ENCODE assay signal across 8 cellular contexts in the genomic region with DNA sequence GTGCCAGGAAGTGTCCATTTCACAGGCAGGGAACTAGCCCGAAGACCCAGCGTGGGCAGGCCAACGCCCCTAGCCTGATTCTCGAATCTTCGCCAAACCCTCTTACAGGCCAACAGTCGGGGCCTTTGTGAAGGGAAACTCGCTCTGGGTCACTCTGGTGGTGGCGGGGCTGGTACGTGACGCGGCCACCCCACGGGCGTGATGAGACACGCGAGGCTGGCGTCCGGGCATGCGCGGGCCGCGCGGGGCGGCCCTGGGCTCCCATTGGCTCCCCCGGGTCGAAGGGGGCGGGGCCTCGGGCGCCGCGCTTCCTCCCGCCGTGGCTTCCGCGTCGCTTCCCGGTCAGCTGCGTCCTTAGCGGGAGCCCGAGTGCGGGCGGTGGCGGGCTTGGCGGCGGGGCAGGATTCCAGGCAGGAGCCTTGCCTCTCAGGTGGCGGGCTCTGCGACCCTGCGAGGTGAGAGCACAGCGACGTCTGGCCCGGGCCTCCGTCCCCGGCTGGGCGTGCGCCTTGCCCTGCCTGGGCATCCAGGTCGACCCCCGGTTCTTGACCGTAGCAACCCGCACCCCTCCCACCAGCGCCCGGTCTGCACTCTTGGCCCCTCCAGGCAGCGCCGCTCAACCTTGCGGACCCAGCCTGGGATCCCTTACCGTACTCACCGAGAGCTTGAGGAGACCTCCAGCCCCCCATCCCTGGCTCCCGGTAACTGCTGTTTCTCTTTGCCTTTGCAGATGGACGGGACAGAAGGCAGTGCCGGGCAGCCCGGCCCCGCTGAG. TPM values are rescaled to one million over a fixed set of nuclear protein-coding genes. Genes with fewer than 3 reads are reported as not detected.
DNase-seq lines count a peak whose midpoint lies in the region; ATAC-seq, FAIRE-seq and TF ChIP-seq lines count a peak whose summit lies in the region.

Gene FRMD8, plus strand, starts transcription at position 331 of the 775 bp plus-strand sequence. Its CDS starts 400 bp downstream, at position 731.

- 16% methylated on average over 7 of the region's 70 CpGs for WGBS in HepG2 (ENCODE audit: low lambda C conversion rate)

- H3K9ac ChIP-seq in HepG2 (ENCODE audit: insufficient read depth, low read depth, low read length): peak within 1 kb of the TSS; percentile 84

- in situ Hi-C loops in HepG2 (cut with HindIII; ENCODE audit: extremely low pct_ligation_motif_present, low pct_unique_long_range_greater_than_20kb): no loop called here

- H3K79me2 ChIP-seq in HepG2 (ENCODE audit: insufficient read depth, low read length): no peaks in the 10 kb centered on the region

- DNase-seq in GM03348 (ENCODE audit: low spot score): peak; percentile 100
- peak; percentile 83 for DNase-seq in NCI-H748 (lab: John Stamatoyannopoulos, UW; ENCODE audit: unreplicated experiment)
- DNase-seq in activated CD4-positive, alpha-beta T cell treated with anti-CD3 and anti-CD28 coated beads, Interleukin-2, amount 50 U/mL, for 48 hours: peak; percentile 85 to 87
- peak; percentile 89 for DNase-seq in dermis blood vessel endothelial cell
- DNase-seq in HepG2 (ENCODE audit: low spot score): peak; percentile 60
- DNase-seq in stimulated activated CD4-positive, alpha-beta T cell treated with anti-CD3 and anti-CD28 coated beads, Interleukin-2, amount 100 ng/mL, for 4 hours (ENCODE audit: low read depth): peak; percentile 85

- TF ChIP-seq CTCF in HepG2 (CRISPR knock-in tag; IDR thresholded peaks at IDR 0.05): no peak

- FAIRE-seq in HepG2 (lab: Jason Lieb, UNC): no peak

- peak within 1 kb of the TSS; percentile 95 for H3K4me2 ChIP-seq in HepG2 (ENCODE audit: low read depth, low read length)

- peak; percentile 49 for ATAC-seq in HG03354 (IDR thresholded peaks at IDR 0.05; ENCODE audit: poor library complexity, severe bottlenecking, unreplicated experiment)
- peak; percentile 47 for ATAC-seq in HepG2
- ATAC-seq in HG03135 (IDR thresholded peaks at IDR 0.05; ENCODE audit: unreplicated experiment): no peak

- intact Hi-C loops in HepG2 (cut with micrococcal nuclease; ENCODE audit: unreplicated experiment): no loop called here

- POLR2A ChIA-PET in HepG2 (lab: Yijun Ruan, JAX): interaction anchor here (0.7 to 16.8 kb wide), 10 partner anchors 12 to 120 kb away, joined by 3 to 433 read pairs (median 4); partner anchors contain the start of gene NEAT1

- peak; percentile 49 for TF ChIP-seq RAD21 in HepG2 (CRISPR knock-in tag; IDR thresholded peaks at IDR 0.05)

- peak within 1 kb of the TSS; percentile 63 to 81 (median 78) for H3K4me3 ChIP-seq in HepG2 (replicated peaks in 1 of 3; ENCODE audit: insufficient read depth in 1 of 3, low read depth in 2 of 3, low read length in 3 of 3)

- CTCF ChIA-PET in HepG2 (lab: Yijun Ruan, JAX; ENCODE audit: low intra/inter-chr PET ratio, low total read pairs): no interaction called here

- H2AFZ ChIP-seq in HepG2 (ENCODE audit: low read length): peak within 1 kb of the TSS; percentile 36

- H3K9me3 ChIP-seq in HepG2 (ENCODE audit: low read length): no peaks in the 10 kb centered on the region

- peaks cover 67% of the 10 kb centered on the region for H3K4me1 ChIP-seq in HepG2 (ENCODE audit: insufficient read depth, low read length)

- H3K27me3 ChIP-seq in HepG2 (ENCODE audit: control insufficient read depth in 1 of 2, insufficient read depth in 2 of 2, low read length in 2 of 2): no peaks in the 10 kb centered on the region; a peak in 1 of 5 replicates

- peak within 1 kb of the TSS; percentile 80 for H3K27ac ChIP-seq in HepG2 (ENCODE audit: extremely low read length, insufficient read depth, low read length)

- TF ChIP-seq EP300 in HepG2 (IDR thresholded peaks at IDR 0.05; ENCODE audit: low read depth in 2 of 2, low read length in 2 of 2): no peak
- TF ChIP-seq EP300 in HepG2 (CRISPR knock-in tag; IDR thresholded peaks at IDR 0.05; ENCODE audit: borderline replicate concordance): no peak

- TF ChIP-seq POLR2A in HepG2 (IDR thresholded peaks at IDR 0.05; ENCODE audit: insufficient read depth in 1 of 2, low read depth in 2 of 2, low read length in 2 of 2): peak in 1 of 2 experiments; percentile 56; a peak in 1 of 4 replicates

- no peaks in the 10 kb centered on the region for H4K20me1 ChIP-seq in HepG2 (ENCODE audit: insufficient read depth, low read length)

- no peaks in the 10 kb centered on the region for H3K36me3 ChIP-seq in HepG2 (replicated peaks in 1 of 2; ENCODE audit: control insufficient read depth in 1 of 2, insufficient read depth in 2 of 2, low read length in 2 of 2)

- TSS peak; percentile 69 for BruUV-seq in HepG2 (replicated peaks; lab: Mats Ljungman, UMichigan)

TF ChIP-seq in HepG2, 621 proteins besides CTCF, POLR2A, EP300 and RAD21 (continues in another document):
- TF ChIP-seq, protein P1, sequence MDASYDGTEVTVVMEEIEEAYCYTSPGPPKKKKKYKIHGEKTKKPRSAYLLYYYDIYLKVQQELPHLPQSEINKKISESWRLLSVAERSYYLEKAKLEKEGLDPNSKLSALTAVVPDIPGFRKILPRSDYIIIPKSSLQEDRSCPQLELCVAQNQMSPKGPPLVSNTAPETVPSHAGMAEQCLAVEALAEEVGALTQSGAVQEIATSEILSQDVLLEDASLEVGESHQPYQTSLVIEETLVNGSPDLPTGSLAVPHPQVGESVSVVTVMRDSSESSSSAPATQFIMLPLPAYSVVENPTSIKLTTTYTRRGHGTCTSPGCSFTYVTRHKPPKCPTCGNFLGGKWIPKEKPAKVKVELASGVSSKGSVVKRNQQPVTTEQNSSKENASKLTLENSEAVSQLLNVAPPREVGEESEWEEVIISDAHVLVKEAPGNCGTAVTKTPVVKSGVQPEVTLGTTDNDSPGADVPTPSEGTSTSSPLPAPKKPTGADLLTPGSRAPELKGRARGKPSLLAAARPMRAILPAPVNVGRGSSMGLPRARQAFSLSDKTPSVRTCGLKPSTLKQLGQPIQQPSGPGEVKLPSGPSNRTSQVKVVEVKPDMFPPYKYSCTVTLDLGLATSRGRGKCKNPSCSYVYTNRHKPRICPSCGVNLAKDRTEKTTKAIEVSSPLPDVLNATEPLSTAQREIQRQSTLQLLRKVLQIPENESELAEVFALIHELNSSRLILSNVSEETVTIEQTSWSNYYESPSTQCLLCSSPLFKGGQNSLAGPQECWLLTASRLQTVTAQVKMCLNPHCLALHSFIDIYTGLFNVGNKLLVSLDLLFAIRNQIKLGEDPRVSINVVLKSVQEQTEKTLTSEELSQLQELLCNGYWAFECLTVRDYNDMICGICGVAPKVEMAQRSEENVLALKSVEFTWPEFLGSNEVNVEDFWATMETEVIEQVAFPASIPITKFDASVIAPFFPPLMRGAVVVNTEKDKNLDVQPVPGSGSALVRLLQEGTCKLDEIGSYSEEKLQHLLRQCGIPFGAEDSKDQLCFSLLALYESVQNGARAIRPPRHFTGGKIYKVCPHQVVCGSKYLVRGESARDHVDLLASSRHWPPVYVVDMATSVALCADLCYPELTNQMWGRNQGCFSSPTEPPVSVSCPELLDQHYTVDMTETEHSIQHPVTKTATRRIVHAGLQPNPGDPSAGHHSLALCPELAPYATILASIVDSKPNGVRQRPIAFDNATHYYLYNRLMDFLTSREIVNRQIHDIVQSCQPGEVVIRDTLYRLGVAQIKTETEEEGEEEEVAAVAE (CRISPR knock-in tag; IDR thresholded peaks at IDR 0.05; ENCODE audit: borderline replicate concordance): no peak
- TF ChIP-seq ZNF567 (CRISPR knock-in tag; IDR thresholded peaks at IDR 0.05; ENCODE audit: borderline replicate concordance) (peak; percentile 64; the same call in 1 of the 2 replicates), HOXA7 (CRISPR knock-in tag; IDR thresholded peaks at IDR 0.05) (no peak), EEA1 (CRISPR knock-in tag; IDR thresholded peaks at IDR 0.05; ENCODE audit: borderline replicate concordance) (peak; percentile 47; the same call in 1 of the 2 replicates), MYPOP (CRISPR knock-in tag; IDR thresholded peaks at IDR 0.05) (no peak), TBX2 (CRISPR knock-in tag; IDR thresholded peaks at IDR 0.05; ENCODE audit: borderline replicate concordance) (peak; percentile 70; the same call in 1 of the 2 replicates), PLRG1 (conservative IDR thresholded peaks at IDR 0.05) (no peak), GATAD1 (CRISPR knock-in tag; IDR thresholded peaks at IDR 0.05) (peak; percentile 71; the same call in 1 of the 2 replicates), CCDC6 (CRISPR knock-in tag; IDR thresholded peaks at IDR 0.05) (no peak)

RNA-seq across cellular contexts. Expression of gene FRMD8, which starts in this region (rescaled TPM):
- total RNA-seq in dermis blood vessel endothelial cell: 152 and 238 TPM in 2 replicates
- 18.0 and 20.6 TPM in 2 replicates for total RNA-seq in HepG2 (2016; rRNA removed; fragmentation: Illumina TruSeq; extraction: Trizol)
- 2.2 and 2.9 TPM in 2 replicates for total RNA-seq in HepG2 (2016; cell fraction: cytosol; rRNA removed; fragmentation: Illumina TruSeq; extraction: Trizol; ENCODE audit: low read depth)
- 17.5 and 22.6 TPM in 2 replicates for total RNA-seq in HepG2 (2016; cell fraction: insoluble cytoplasmic fraction; rRNA removed; fragmentation: Illumina TruSeq; extraction: Trizol)
- 5.3 and 6.3 TPM in 2 replicates for total RNA-seq in HepG2 (2016; cell fraction: membrane; rRNA removed; fragmentation: Illumina TruSeq; extraction: Trizol)
- total RNA-seq in HepG2 (2016; cell fraction: nucleus; rRNA removed; fragmentation: Illumina TruSeq; extraction: Trizol): 12.4 and 14.6 TPM in 2 replicates
- polyA plus RNA-seq in HepG2 (2011; rRNA removed): 5.8 and 9.4 TPM in 2 replicates
- polyA plus RNA-seq in HepG2 (2011; cell fraction: cytosol; rRNA removed): 5.9 and 6.7 TPM in 2 replicates
- 26.7 and 32.6 TPM in 2 replicates for polyA plus RNA-seq in HepG2 (2011; cell fraction: nucleus; rRNA removed)
- 3.5 and 5.2 TPM in 2 replicates for polyA plus RNA-seq in HepG2 (2012)
- polyA plus RNA-seq in HepG2 (2016; cell fraction: cytosol; fragmentation: Illumina TruSeq; extraction: Trizol; ENCODE audit: low read depth): 2.5 and 2.6 TPM in 2 replicates
- polyA plus RNA-seq in HepG2 (2016; cell fraction: insoluble cytoplasmic fraction; fragmentation: Illumina TruSeq; extraction: Trizol; ENCODE audit: low read depth): 13.5 and 17.1 TPM in 2 replicates
- 2.8 and 3.8 TPM in 2 replicates for polyA plus RNA-seq in HepG2 (2016; cell fraction: membrane; fragmentation: Illumina TruSeq; extraction: Trizol; ENCODE audit: low read depth)
- polyA plus RNA-seq in HepG2 (2016; cell fraction: nucleus; fragmentation: Illumina TruSeq; extraction: Trizol; ENCODE audit: insufficient read depth, low read depth): 21.4 and 24.7 TPM in 2 replicates
- polyA minus RNA-seq in HepG2 (2011; rRNA and poly(A)+ RNA removed; ENCODE audit: low replicate concordance): 22.3 and 24.3 TPM in 2 replicates
- 5.4 and 6.2 TPM in 2 replicates for polyA minus RNA-seq in HepG2 (2011; cell fraction: cytosol; rRNA and poly(A)+ RNA removed)
- 6.2 and 11.8 TPM in 2 replicates for polyA minus RNA-seq in HepG2 (2011; cell fraction: nucleus; rRNA and poly(A)+ RNA removed)
